ENCODE assay signal across 9 cellular contexts in the genomic region with DNA sequence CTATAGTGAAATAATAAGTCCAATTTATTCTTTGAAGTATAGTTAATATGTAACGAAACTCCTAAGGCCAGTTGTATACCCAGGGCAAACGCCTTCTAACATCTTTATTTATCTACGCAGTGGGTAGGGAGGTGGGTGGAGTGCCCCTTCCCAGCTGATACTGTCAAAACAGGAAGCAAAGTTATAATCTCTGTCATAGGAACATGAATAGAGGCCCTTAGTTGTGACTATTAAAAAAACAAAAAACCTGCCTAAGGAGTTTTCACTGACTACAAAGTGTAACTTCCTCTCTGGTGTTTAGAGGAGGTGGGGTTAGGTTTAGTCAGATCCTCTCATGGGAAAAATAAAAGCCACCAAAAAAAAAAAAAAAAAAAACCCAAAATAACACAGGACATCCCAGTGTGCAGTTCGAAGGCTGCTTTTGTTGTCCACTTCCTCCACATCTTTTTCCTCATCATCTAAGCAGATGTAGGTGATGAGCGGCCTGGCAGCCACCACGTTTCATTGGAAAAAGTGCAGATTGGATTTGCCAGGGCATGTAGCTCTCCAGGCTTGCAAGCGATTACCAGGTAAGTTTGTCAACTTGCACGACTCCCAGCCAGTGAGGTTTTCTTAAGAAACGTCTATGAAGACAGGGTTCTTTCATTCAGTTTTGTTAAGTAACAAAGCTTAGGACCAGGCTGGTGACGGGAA.
A peak's percentile ranks its signal among the peaks of the same experiment; 100 is the strongest.
DNase-seq lines count a peak whose midpoint lies in the region; ATAC-seq lines count a peak whose summit lies in the region.
"Had no signal": no experiment of that assay in that cellular context is flagged by ENCODE, and none has a peak within 500 bp of the region (broad histone marks: within the 10 kb centered on the region; RNA-seq: fewer than 3 reads in every experiment).

No MANE protein-coding gene starts in this region.

- peaks cover 69% of the 10 kb centered on the region for H3K4me1 Mint-ChIP-seq in stimulated activated effector memory CD8-positive, alpha-beta T cell treated with anti-CD3 and anti-CD28 coated beads, Interleukin-12 subunit alpha, Interleukin-12 subunit beta, amount 100 ng/mL, for 72 hours

- peak overlapping the region; percentile 75 for H3K4me3 Mint-ChIP-seq in stimulated activated effector memory CD8-positive, alpha-beta T cell treated with anti-CD3 and anti-CD28 coated beads, Interleukin-12 subunit alpha, Interleukin-12 subunit beta, amount 100 ng/mL, for 72 hours

- no peaks in the 10 kb centered on the region for H3K36me3 Mint-ChIP-seq in stimulated activated effector memory CD8-positive, alpha-beta T cell treated with anti-CD3 and anti-CD28 coated beads, Interleukin-12 subunit alpha, Interleukin-12 subunit beta, amount 100 ng/mL, for 72 hours

- H3K27ac ChIP-seq in epithelial cell of prostate = peak overlapping the region; percentile 82
- H3K27ac ChIP-seq: C4-2B had no signal

- H3K9me3 Mint-ChIP-seq in stimulated activated effector memory CD8-positive, alpha-beta T cell treated with anti-CD3 and anti-CD28 coated beads, Interleukin-12 subunit alpha, Interleukin-12 subunit beta, amount 100 ng/mL, for 72 hours = peaks cover 2% of the 10 kb centered on the region

- DNase-seq in activated CD4-positive, alpha-beta T cell treated with anti-CD3 and anti-CD28 coated beads, Interleukin-2, amount 50 U/mL, for 1 hour = peak; percentile 37
- DNase-seq in activated CD4-positive, alpha-beta T cell treated with anti-CD3 and anti-CD28 coated beads, Interleukin-2, amount 50 U/mL, for 4 hours = no peak
- peak; percentile 18 for DNase-seq in SIG-M5 (lab: John Stamatoyannopoulos, UW)
- no peak for DNase-seq in epithelial cell of prostate (ENCODE audit: low read depth, low spot score)
- DNase-seq in stimulated activated effector memory CD8-positive, alpha-beta T cell treated with anti-CD3 and anti-CD28 coated beads, Interleukin-12 subunit alpha, Interleukin-12 subunit beta, amount 100 ng/mL, for 72 hours (ENCODE audit: low spot score in 2 of 2) = peak in 1 of 2 donors; percentile 71
- DNase-seq in NCI-H748 (lab: John Stamatoyannopoulos, UW; ENCODE audit: unreplicated experiment) = no peak
- DNase-seq in activated CD8-positive, alpha-beta memory T cell treated with anti-CD3 and anti-CD28 coated beads for 24 hours = no peak

- peak; percentile 36 for ATAC-seq in HG03025 (IDR thresholded peaks at IDR 0.05; ENCODE audit: low FRiP score, unreplicated experiment)
- peak; percentile 80 for ATAC-seq in stimulated activated effector memory CD8-positive, alpha-beta T cell treated with anti-CD3 and anti-CD28 coated beads, Interleukin-12 subunit alpha, Interleukin-12 subunit beta, amount 100 ng/mL, for 72 hours

- H3K27ac Mint-ChIP-seq in stimulated activated effector memory CD8-positive, alpha-beta T cell treated with anti-CD3 and anti-CD28 coated beads, Interleukin-12 subunit alpha, Interleukin-12 subunit beta, amount 100 ng/mL, for 72 hours = peak overlapping the region; percentile 89

Comparison
In these comparisons a context has a peak if more than half of its experiments do, and no peak if none do; other contexts are left out.
1. DNase-seq: peak in activated CD4-positive, alpha-beta T cell treated with anti-CD3 and anti-CD28 coated beads, Interleukin-2, amount 50 U/mL, for 1 hour (single experiment) and SIG-M5 (single experiment); none in activated CD4-positive, alpha-beta T cell treated with anti-CD3 and anti-CD28 coated beads, Interleukin-2, amount 50 U/mL, for 4 hours (0 of 2), epithelial cell of prostate (single experiment), NCI-H748 (single experiment) and activated CD8-positive, alpha-beta memory T cell treated with anti-CD3 and anti-CD28 coated beads for 24 hours (single experiment).